ENCODE assay signal across 1 cellular context in genomic region chr1:21335750-21336168, GRCh38.
TF ChIP-seq lines count a peak whose summit lies in the region.

No MANE protein-coding gene starts in this region.

TF ChIP-seq in GM12878, 131 proteins besides CTCF, POLR2A, EP300 and RAD21 (continued from another document):
- no peak for TF ChIP-seq ZBTB11 (CRISPR knock-in tag; IDR thresholded peaks at IDR 0.05)
TF ChIP-seq in GM12878: peak in this region for 0.
